Comparison of ENCODE assay signal across 20 cellular contexts in the genomic region with DNA sequence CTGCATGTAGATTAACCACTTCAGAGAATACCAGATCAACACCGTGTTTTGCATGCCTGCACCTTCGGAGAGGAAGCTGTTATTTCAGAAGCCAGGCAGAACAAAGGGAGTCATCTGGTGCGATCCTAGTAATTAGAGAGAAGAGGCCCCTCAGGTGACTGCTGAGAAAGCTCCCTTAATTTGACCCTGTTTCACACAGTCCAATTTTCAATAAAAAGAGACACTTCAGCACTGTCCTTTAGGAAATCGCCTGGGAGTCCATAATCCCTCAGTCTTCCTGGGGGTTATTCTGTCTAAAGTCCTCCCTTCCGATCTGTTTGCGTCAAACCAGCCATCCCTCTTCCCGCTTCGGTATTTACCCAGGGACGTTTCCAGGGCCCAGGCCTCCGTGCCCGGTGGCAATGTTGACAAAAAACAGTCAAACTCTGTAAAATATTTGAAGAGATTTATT. TPM values are rescaled to one million over a fixed set of nuclear protein-coding genes. Genes with fewer than 3 reads are reported as not detected.
A peak's percentile ranks its signal among the peaks of the same experiment; 100 is the strongest.
DNase-seq lines count a peak whose midpoint lies in the region; ATAC-seq and TF ChIP-seq lines count a peak whose summit lies in the region.
"Had no signal": no experiment of that assay in that cellular context is flagged by ENCODE, and none has a peak within 500 bp of the region (broad histone marks: within the 10 kb centered on the region; RNA-seq: fewer than 3 reads in every experiment).

No MANE protein-coding gene starts in this region.

- DNase-seq in ELF-1 (ENCODE audit: low read depth, low spot score) (peak; percentile 71), mesothelial cell of epicardium (ENCODE audit: low spot score in 2 of 2, unreplicated experiment in 2 of 2) (no peak), A172 (ENCODE audit: low spot score) (no peak)
- DNase-seq in Jurkat, Clone E6-1 (ENCODE audit: low read depth, low spot score): peak; percentile 75
- no peak for DNase-seq in stimulated activated naive B cell treated with anti-CD40 and anti-IgM and Interleukin-4, amounts not matched to agents 10 μg/mL and 1 μg/mL and 100 μg/mL, for 72 hours
- DNase-seq: activated CD4-positive, alpha-beta T cell treated with anti-CD3 and anti-CD28 coated beads, Interleukin-2, amount 50 U/mL, for 48 hours; activated T-cell treated with anti-CD3 and anti-CD28 coated beads, Interleukin-2, amount 50 U/mL, for 4 hours; brain microvascular endothelial cell; cortex of kidney; foreskin melanocyte; GM23248; lower lobe of right lung; NCI-H2029 treated with DMSO at 0.1 percent for 48 hours; NK-92 treated with Interleukin-12 subunit alpha and Interleukin-12 subunit beta, amount 100 ng/mL, for 24 hours; thyroid gland had no signal

- H3K4me3 ChIP-seq in Jurkat, Clone E6-1 (ENCODE audit: low read length): no peak overlapping the region
- H3K4me3 ChIP-seq: GM23248, lower lobe of right lung, prostate gland, thyroid gland had no signal

- peaks cover 24% of the 10 kb centered on the region for H3K4me1 Mint-ChIP-seq in mesothelial cell of epicardium
- peaks cover 4 to 11% of the 10 kb centered on the region in 2 donors for H3K4me1 Mint-ChIP-seq in stimulated activated naive B cell treated with anti-CD40 and anti-IgM and Interleukin-4, amounts not matched to agents 10 μg/mL and 1 μg/mL and 100 μg/mL, for 72 hours
- H3K4me1 Mint-ChIP-seq: stimulated activated effector memory CD8-positive, alpha-beta T cell treated with anti-CD3 and anti-CD28 coated beads, Interleukin-12 subunit alpha, Interleukin-12 subunit beta, amount 100 ng/mL, for 72 hours had no signal

- H3K4me3 Mint-ChIP-seq in mesothelial cell of epicardium: peak overlapping the region; percentile 6
- H3K4me3 Mint-ChIP-seq in stimulated activated naive B cell treated with anti-CD40 and anti-IgM and Interleukin-4, amounts not matched to agents 10 μg/mL and 1 μg/mL and 100 μg/mL, for 72 hours: no peak overlapping the region
- H3K4me3 Mint-ChIP-seq: activated T-cell treated with anti-CD3 and anti-CD28 coated beads, Interleukin-2, amount 50 U/mL, for 4 hours; stimulated activated effector memory CD8-positive, alpha-beta T cell treated with anti-CD3 and anti-CD28 coated beads, Interleukin-12 subunit alpha, Interleukin-12 subunit beta, amount 100 ng/mL, for 72 hours had no signal

- ATAC-seq in stimulated activated naive B cell treated with anti-CD40 and anti-IgM and Interleukin-4, amounts not matched to agents 10 μg/mL and 1 μg/mL and 100 μg/mL, for 72 hours (replicated peaks): no peak
- ATAC-seq in GM19023 (IDR thresholded peaks at IDR 0.05; ENCODE audit: unreplicated experiment) (no peak), GM18519 (IDR thresholded peaks at IDR 0.05; ENCODE audit: low FRiP score, unreplicated experiment) (no peak)
- ATAC-seq: activated T-cell treated with anti-CD3 and anti-CD28 coated beads, Interleukin-2, amount 50 U/mL, for 4 hours; lower lobe of right lung; stimulated activated effector memory CD8-positive, alpha-beta T cell treated with anti-CD3 and anti-CD28 coated beads, Interleukin-12 subunit alpha, Interleukin-12 subunit beta, amount 100 ng/mL, for 72 hours had no signal

- TF ChIP-seq CTCF in VCaP (conservative IDR thresholded peaks at IDR 0.05) (no peak), mesothelial cell of epicardium (IDR thresholded peaks at IDR 0.05; ENCODE audit: unreplicated experiment) (no peak)

- peak overlapping the region; percentile 77 for H3K27ac ChIP-seq in VCaP
- H3K27ac ChIP-seq: brain microvascular endothelial cell, GM23248, lower lobe of right lung, prostate gland, thyroid gland had no signal

- H3K36me3 Mint-ChIP-seq in mesothelial cell of epicardium: no peaks in the 10 kb centered on the region
- no peaks in the 10 kb centered on the region for H3K36me3 Mint-ChIP-seq in stimulated activated naive B cell treated with anti-CD40 and anti-IgM and Interleukin-4, amounts not matched to agents 10 μg/mL and 1 μg/mL and 100 μg/mL, for 72 hours
- H3K36me3 Mint-ChIP-seq: stimulated activated effector memory CD8-positive, alpha-beta T cell treated with anti-CD3 and anti-CD28 coated beads, Interleukin-12 subunit alpha, Interleukin-12 subunit beta, amount 100 ng/mL, for 72 hours had no signal

- H3K27me3 Mint-ChIP-seq in mesothelial cell of epicardium (ENCODE audit: low read depth): peaks cover 23% of the 10 kb centered on the region
- peaks cover 40 to 67% of the 10 kb centered on the region in 2 donors for H3K27me3 Mint-ChIP-seq in stimulated activated naive B cell treated with anti-CD40 and anti-IgM and Interleukin-4, amounts not matched to agents 10 μg/mL and 1 μg/mL and 100 μg/mL, for 72 hours

- H3K9me3 Mint-ChIP-seq in mesothelial cell of epicardium: no peaks in the 10 kb centered on the region
- no peaks in the 10 kb centered on the region for H3K9me3 Mint-ChIP-seq in stimulated activated naive B cell treated with anti-CD40 and anti-IgM and Interleukin-4, amounts not matched to agents 10 μg/mL and 1 μg/mL and 100 μg/mL, for 72 hours
- H3K9me3 Mint-ChIP-seq: activated T-cell treated with anti-CD3 and anti-CD28 coated beads, Interleukin-2, amount 50 U/mL, for 4 hours; stimulated activated effector memory CD8-positive, alpha-beta T cell treated with anti-CD3 and anti-CD28 coated beads, Interleukin-12 subunit alpha, Interleukin-12 subunit beta, amount 100 ng/mL, for 72 hours had no signal

- peak overlapping the region; percentile 21 for H3K27ac Mint-ChIP-seq in mesothelial cell of epicardium
- no peak overlapping the region for H3K27ac Mint-ChIP-seq in stimulated activated naive B cell treated with anti-CD40 and anti-IgM and Interleukin-4, amounts not matched to agents 10 μg/mL and 1 μg/mL and 100 μg/mL, for 72 hours
- H3K27ac Mint-ChIP-seq: stimulated activated effector memory CD8-positive, alpha-beta T cell treated with anti-CD3 and anti-CD28 coated beads, Interleukin-12 subunit alpha, Interleukin-12 subunit beta, amount 100 ng/mL, for 72 hours had no signal

RNA-seq across cellular contexts. Expression of a gene that starts 23.4 kb away (rescaled TPM):
- polyA plus RNA-seq in Jurkat, Clone E6-1 (2012; ENCODE audit: insufficient read depth, insufficient read length): 8.9 TPM
- total RNA-seq in mesothelial cell of epicardium: 21.2 to 30.3 TPM (median 27.0 TPM) in 3 replicates
- total RNA-seq in A172 (2014; rRNA removed; shearing (Covaris generic)): 2.5 and 3.2 TPM in 2 replicates

Comparison
In these comparisons a context has a peak if more than half of its experiments do, and no peak if none do; other contexts are left out.
1. DNase-seq: peak in ELF-1 (single experiment) and Jurkat, Clone E6-1 (single experiment); none in mesothelial cell of epicardium (0 of 2), stimulated activated naive B cell treated with anti-CD40 and anti-IgM and Interleukin-4, amounts not matched to agents 10 μg/mL and 1 μg/mL and 100 μg/mL, for 72 hours (single experiment) and A172 (single experiment).